8 cellular contexts compared by ENCODE assay signal in genomic region chr2:127810156-127810636, GRCh38. TPM values are rescaled to one million over a fixed set of nuclear protein-coding genes. Genes with fewer than 3 reads are reported as not detected.
DNase-seq lines count a peak whose midpoint lies in the region; TF ChIP-seq lines count a peak whose summit lies in the region.

No MANE protein-coding gene starts in this region.

- TF ChIP-seq CTCF in WI38 (IDR thresholded peaks at IDR 0.05; ENCODE audit: low read depth, low read length) (no peak), glutamatergic neuron (IDR thresholded peaks at IDR 0.05; ENCODE audit: partially characterized antibody, unreplicated experiment) (no peak)

- peaks cover 51% of the 10 kb centered on the region for H3K4me1 Mint-ChIP-seq in activated naive CD4-positive, alpha-beta T cell treated with anti-CD3 and anti-CD28 coated beads, Interleukin-2, amount 50 U/mL, for 24 hours
- peaks cover 12% of the 10 kb centered on the region for H3K4me1 Mint-ChIP-seq in glutamatergic neuron (ENCODE audit: low read depth, unreplicated experiment)

- no peaks in the 10 kb centered on the region for H3K27me3 Mint-ChIP-seq in activated naive CD4-positive, alpha-beta T cell treated with anti-CD3 and anti-CD28 coated beads, Interleukin-2, amount 50 U/mL, for 24 hours
- peaks cover 12% of the 10 kb centered on the region for H3K27me3 Mint-ChIP-seq in glutamatergic neuron (ENCODE audit: unreplicated experiment)

- peaks cover 18% of the 10 kb centered on the region for H3K36me3 Mint-ChIP-seq in activated naive CD4-positive, alpha-beta T cell treated with anti-CD3 and anti-CD28 coated beads, Interleukin-2, amount 50 U/mL, for 24 hours
- no peaks in the 10 kb centered on the region for H3K36me3 Mint-ChIP-seq in glutamatergic neuron (ENCODE audit: unreplicated experiment)

- no peak for DNase-seq in activated naive CD4-positive, alpha-beta T cell (lab: John Stamatoyannopoulos, UW)
- DNase-seq in glutamatergic neuron (peak; percentile 29), renal cortical epithelial cell (ENCODE audit: low read depth) (peak; percentile 34), KG1 (lab: John Stamatoyannopoulos, UW) (no peak), SHP77 treated with DMSO at 0.1 percent for 48 hours (lab: John Stamatoyannopoulos, UW) (no peak)
- DNase-seq in stimulated activated CD4-positive, alpha-beta T cell treated with anti-CD3 and anti-CD28 coated beads, Interleukin-1b, Interleukin-23, amount 100 ng/mL, for 48 hours, result no peak

- peak overlapping the region; percentile 100 for H3K27ac Mint-ChIP-seq in activated naive CD4-positive, alpha-beta T cell treated with anti-CD3 and anti-CD28 coated beads, Interleukin-2, amount 50 U/mL, for 24 hours
- peak overlapping the region; percentile 99 for H3K27ac Mint-ChIP-seq in glutamatergic neuron (ENCODE audit: unreplicated experiment)

- H3K9me3 Mint-ChIP-seq in activated naive CD4-positive, alpha-beta T cell treated with anti-CD3 and anti-CD28 coated beads, Interleukin-2, amount 50 U/mL, for 24 hours, result no peaks in the 10 kb centered on the region
- peaks cover 8% of the 10 kb centered on the region for H3K9me3 Mint-ChIP-seq in glutamatergic neuron (ENCODE audit: unreplicated experiment)

- H3K4me3 ChIP-seq in WI38 (ENCODE audit: low read depth, low read length), result peak overlapping the region; percentile 92

- peak overlapping the region; percentile 96 for H3K4me3 Mint-ChIP-seq in activated naive CD4-positive, alpha-beta T cell treated with anti-CD3 and anti-CD28 coated beads, Interleukin-2, amount 50 U/mL, for 24 hours
- H3K4me3 Mint-ChIP-seq in glutamatergic neuron (ENCODE audit: unreplicated experiment), result peak overlapping the region; percentile 93

RNA-seq across cellular contexts. Expression of gene WDR33, which starts 0.8 kb away (rescaled TPM):
- total RNA-seq in glutamatergic neuron (ENCODE audit: unreplicated experiment) (54.5 TPM), renal cortical epithelial cell (20.7 and 60.7 TPM in 2 replicates)

RNA-seq across cellular contexts. Expression of gene POLR2D, which starts 47.8 kb away (rescaled TPM):
- total RNA-seq in glutamatergic neuron (ENCODE audit: unreplicated experiment) (30.1 TPM), renal cortical epithelial cell (16.8 and 32.1 TPM in 2 replicates)

Comparison
In these comparisons a context has a peak if more than half of its experiments do, and no peak if none do; other contexts are left out.
1. DNase-seq: peak in glutamatergic neuron (single experiment) and renal cortical epithelial cell (single experiment); none in activated naive CD4-positive, alpha-beta T cell (0 of 4), KG1 (single experiment), stimulated activated CD4-positive, alpha-beta T cell treated with anti-CD3 and anti-CD28 coated beads, Interleukin-1b, Interleukin-23, amount 100 ng/mL, for 48 hours (single experiment) and SHP77 treated with DMSO at 0.1 percent for 48 hours (single experiment).